9 cellular contexts compared by ENCODE assay signal in genomic region chr12:1529862-1530591, GRCh38.
DNase-seq lines count a peak whose midpoint lies in the region; ATAC-seq and TF ChIP-seq lines count a peak whose summit lies in the region.
"Had no signal": no experiment of that assay in that cellular context is flagged by ENCODE, and none has a peak within 500 bp of the region (broad histone marks: within the 10 kb centered on the region; RNA-seq: fewer than 3 reads in every experiment).

No MANE protein-coding gene starts in this region.

- no peaks in the 10 kb centered on the region for H3K27me3 ChIP-seq in ovary

- no peak for TF ChIP-seq EP300 in ovary (IDR thresholded peaks at IDR 0.05)

- peaks cover 24% of the 10 kb centered on the region for H3K4me1 Mint-ChIP-seq in T-helper 17 cell

- H3K4me3 ChIP-seq in foreskin fibroblast (ENCODE audit: low read depth in 1 of 2, low read length in 2 of 2): peak overlapping the region; percentile 48 to 59
- H3K4me3 ChIP-seq in ovary: peak overlapping the region; percentile 38

- ATAC-seq in T-helper 17 cell: no peak
- ATAC-seq in HG03457 (IDR thresholded peaks at IDR 0.05; ENCODE audit: unreplicated experiment): no peak

- WGBS in ovary, 3 donors: 1 to 3% (median 2%) methylated on average over 61 to 101 of the region's 101 CpGs

- no peak for TF ChIP-seq POLR2A in ovary (IDR thresholded peaks at IDR 0.05)

- H3K36me3 ChIP-seq in ovary: no peaks in the 10 kb centered on the region

- intact Hi-C loops in ovary (cut with DNase I): loop anchor here in 2 of 4 donors (5.0 kb wide), 1 partner anchor 47 kb away; no protein-coding TSS in a partner anchor

- peak overlapping the region; percentile 93 for H3K4me3 Mint-ChIP-seq in T-helper 17 cell

- H3K27ac ChIP-seq in ovary: peak overlapping the region; percentile 64 to 77
- H3K27ac ChIP-seq: 22Rv1 had no signal

- peaks cover 2% of the 10 kb centered on the region for H3K4me1 ChIP-seq in ovary (ENCODE audit: insufficient read depth)

- H3K36me3 Mint-ChIP-seq in T-helper 17 cell (ENCODE audit: low read depth): peaks cover 6% of the 10 kb centered on the region

- H3K9me3 ChIP-seq in T-helper 17 cell (ENCODE audit: control insufficient read depth, low read length, poor library complexity, severe bottlenecking) (no peaks in the 10 kb centered on the region), ovary (no peaks in the 10 kb centered on the region)

- H3K27ac Mint-ChIP-seq in T-helper 17 cell: no peak overlapping the region

- peak; percentile 53 for DNase-seq in DMS 273 (lab: John Stamatoyannopoulos, UW; ENCODE audit: unreplicated experiment)
- DNase-seq in DMS 273 treated with DMSO at 0.1 percent for 48 hours (lab: John Stamatoyannopoulos, UW): no peak
- no peak for DNase-seq in T-helper 17 cell
- peak in 1 of 2 donors; percentile 80 for DNase-seq in foreskin fibroblast
- DNase-seq in ovary: peak; percentile 25 to 64 (median 53)
- DNase-seq in NCI-H2171 (lab: John Stamatoyannopoulos, UW): no peak
- no peak for DNase-seq in NCI-H2029 treated with DMSO at 0.1 percent for 48 hours (lab: John Stamatoyannopoulos, UW)

- no peak for TF ChIP-seq CTCF in foreskin fibroblast (IDR thresholded peaks at IDR 0.05; ENCODE audit: low read depth, low read length)
- TF ChIP-seq CTCF in ovary (IDR thresholded peaks at IDR 0.05): no peak

- H3K27me3 Mint-ChIP-seq in T-helper 17 cell: peaks cover 80% of the 10 kb centered on the region

Comparison
In these comparisons a context has a peak if more than half of its experiments do, and no peak if none do; other contexts are left out.
1. DNase-seq: peak in DMS 273 (single experiment) and ovary (5 of 5); none in DMS 273 treated with DMSO at 0.1 percent for 48 hours (single experiment), T-helper 17 cell (0 of 3), NCI-H2171 (single experiment) and NCI-H2029 treated with DMSO at 0.1 percent for 48 hours (single experiment).